Comparison of ENCODE assay signal across 9 cellular contexts in the genomic region with DNA sequence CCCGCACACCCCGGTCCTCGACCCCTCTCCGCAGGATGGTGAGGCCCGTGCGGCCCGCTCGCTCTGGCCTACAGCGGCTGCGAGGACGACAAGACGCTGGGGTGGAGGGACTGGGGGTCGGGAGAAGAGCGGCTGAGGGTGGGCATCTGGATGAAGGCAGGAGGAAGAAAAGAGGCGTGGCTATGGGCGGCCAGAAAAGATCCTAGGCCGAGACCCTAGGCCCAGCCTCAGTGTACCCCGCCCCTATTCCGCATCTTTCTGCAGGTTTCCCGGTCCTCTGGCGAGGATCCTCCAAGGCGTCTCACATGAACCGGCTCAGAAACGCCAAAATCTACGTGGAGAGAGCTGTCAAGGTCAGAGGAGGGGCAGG. TPM values are rescaled to one million over a fixed set of nuclear protein-coding genes. Genes with fewer than 3 reads are reported as not detected.
DNase-seq lines count a peak whose midpoint lies in the region; ATAC-seq and TF ChIP-seq lines count a peak whose summit lies in the region.
"Had no signal": no experiment of that assay in that cellular context is flagged by ENCODE, and none has a peak within 500 bp of the region (broad histone marks: within the 10 kb centered on the region; RNA-seq: fewer than 3 reads in every experiment).

No MANE protein-coding gene starts in this region.

- CTCF ChIA-PET in activated CD4-positive, alpha-beta T cell treated with anti-CD3 and anti-CD28 coated beads, Interleukin-2, amount 10 ng/mL, durations not matched to agents 7 days and 5 days (lab: Charles Lee): interaction anchor here (1.0 kb wide), 1 partner anchor 95 kb away, joined by 3 read pairs; no protein-coding TSS in a partner anchor

- 13% methylated on average over 25 of the region's 25 CpGs for WGBS in thymus

- H3K36me3 ChIP-seq in left lung (peaks cover 0 to 49% of the 10 kb centered on the region in 2 donors), thymus (ENCODE audit: control insufficient read depth, insufficient read depth) (peaks cover 25% of the 10 kb centered on the region)

- POLR2A ChIA-PET in activated CD4-positive, alpha-beta T cell treated with anti-CD3 and anti-CD28 coated beads, Interleukin-2, amount 10 ng/mL, durations not matched to agents 7 days and 5 days (lab: Charles Lee): interaction anchor here (0.6 kb wide), 1 partner anchor 216 kb away, joined by 3 read pairs; a partner anchor contains a TSS

- peak overlapping the region; percentile 62 for H3K27ac Mint-ChIP-seq in activated CD4-positive, alpha-beta T cell treated with anti-CD3 and anti-CD28 coated beads, Interleukin-2, amount 10 ng/mL, durations not matched to agents 7 days and 5 days
- peak overlapping the region; percentile 50 to 82 (median 64) for H3K27ac Mint-ChIP-seq in brain

- peaks cover 40% of the 10 kb centered on the region for H3K36me3 Mint-ChIP-seq in activated CD4-positive, alpha-beta T cell treated with anti-CD3 and anti-CD28 coated beads, Interleukin-2, amount 10 ng/mL, durations not matched to agents 7 days and 5 days (ENCODE audit: low read depth)
- H3K36me3 Mint-ChIP-seq in brain: peaks cover 23% of the 10 kb centered on the region

- no peaks in the 10 kb centered on the region for H3K27me3 Mint-ChIP-seq in activated CD4-positive, alpha-beta T cell treated with anti-CD3 and anti-CD28 coated beads, Interleukin-2, amount 10 ng/mL, durations not matched to agents 7 days and 5 days
- H3K27me3 Mint-ChIP-seq in brain: no peaks in the 10 kb centered on the region

- peak; percentile 3 for ATAC-seq in left lung

- H3K4me3 Mint-ChIP-seq in activated CD4-positive, alpha-beta T cell treated with anti-CD3 and anti-CD28 coated beads, Interleukin-2, amount 10 ng/mL, durations not matched to agents 7 days and 5 days: peak overlapping the region; percentile 40
- peak overlapping the region; percentile 66 to 81 (median 69) for H3K4me3 Mint-ChIP-seq in brain

- H3K4me1 ChIP-seq in left lung: peaks cover 0 to 23% of the 10 kb centered on the region in 2 donors
- peaks cover 2% of the 10 kb centered on the region for H3K4me1 ChIP-seq in thymus (ENCODE audit: control insufficient read depth, insufficient read depth, low read length)

- H3K4me3 ChIP-seq in left lung (peak overlapping the region; percentile 66 to 72), thymus (ENCODE audit: low read length) (peak overlapping the region; percentile 73)

- H3K27me3 ChIP-seq in left lung (no peaks in the 10 kb centered on the region), thymus (ENCODE audit: control insufficient read depth, insufficient read depth) (no peaks in the 10 kb centered on the region)

- H3K9me3 Mint-ChIP-seq in activated CD4-positive, alpha-beta T cell treated with anti-CD3 and anti-CD28 coated beads, Interleukin-2, amount 10 ng/mL, durations not matched to agents 7 days and 5 days: no peaks in the 10 kb centered on the region
- no peaks in the 10 kb centered on the region for H3K9me3 Mint-ChIP-seq in brain

- H3K27ac ChIP-seq in left lung (peak overlapping the region; percentile 96 to 97), thymus (ENCODE audit: low read depth) (peak overlapping the region; percentile 93)

- H3K4me1 Mint-ChIP-seq in activated CD4-positive, alpha-beta T cell treated with anti-CD3 and anti-CD28 coated beads, Interleukin-2, amount 10 ng/mL, durations not matched to agents 7 days and 5 days: peaks cover 47% of the 10 kb centered on the region
- peaks cover 45% of the 10 kb centered on the region for H3K4me1 Mint-ChIP-seq in brain

- H3K9me3 ChIP-seq in left lung (no peaks in the 10 kb centered on the region), thymus (ENCODE audit: control insufficient read depth) (no peaks in the 10 kb centered on the region)

- no peak for DNase-seq in activated CD4-positive, alpha-beta T cell treated with anti-CD3 and anti-CD28 coated beads, Interleukin-2, amount 10 ng/mL, durations not matched to agents 7 days and 5 days
- no peak for DNase-seq in activated CD4-positive, alpha-beta T cell treated with anti-CD3 and anti-CD28 coated beads for 4 hours
- DNase-seq in left lung (no peak), NCI-H345 treated with DMSO at 0.1 percent for 48 hours (lab: John Stamatoyannopoulos, UW; ENCODE audit: unreplicated experiment) (no peak), NCI-H2029 (lab: John Stamatoyannopoulos, UW) (no peak), NCI-H2171 treated with DMSO at 0.1 percent for 48 hours (lab: John Stamatoyannopoulos, UW) (no peak)
- DNase-seq: DND-41 had no signal

- intact Hi-C loops in left lung (cut with DNase I): no loop called here

- TF ChIP-seq CTCF in brain (conservative IDR thresholded peaks at IDR 0.05): no peak
- no peak for TF ChIP-seq CTCF in left lung (IDR thresholded peaks at IDR 0.05)

RNA-seq across cellular contexts. Expression of a gene that starts 0.3 kb away (rescaled TPM):
- 10 to 100 TPM; 51.1 to 55.3 TPM for total RNA-seq in activated CD4-positive, alpha-beta T cell treated with anti-CD3 and anti-CD28 coated beads, Interleukin-2, amount 10 ng/mL, durations not matched to agents 7 days and 5 days
- 4.8 TPM for polyA plus RNA-seq in brain (ENCODE audit: insufficient read depth, low read depth, low replicate concordance)
- total RNA-seq in left lung: 10 to 100 TPM; 30.5 to 33.9 TPM
- 84.0 TPM for polyA plus RNA-seq in thymus

RNA-seq across cellular contexts. Expression of a gene that starts 17.5 kb away (rescaled TPM):
- 100 to 1,000 TPM; 258 to 299 TPM for total RNA-seq in activated CD4-positive, alpha-beta T cell treated with anti-CD3 and anti-CD28 coated beads, Interleukin-2, amount 10 ng/mL, durations not matched to agents 7 days and 5 days
- 113 TPM for polyA plus RNA-seq in brain (ENCODE audit: insufficient read depth, low read depth, low replicate concordance)
- 100 to 1,000 TPM; 148 to 193 TPM for total RNA-seq in left lung
- polyA plus RNA-seq in thymus: 106 TPM

RNA-seq across cellular contexts. Expression of a gene that starts 18.1 kb away (rescaled TPM):
- 10 to 100 TPM; 77.6 to 82.3 TPM for total RNA-seq in activated CD4-positive, alpha-beta T cell treated with anti-CD3 and anti-CD28 coated beads, Interleukin-2, amount 10 ng/mL, durations not matched to agents 7 days and 5 days
- polyA plus RNA-seq in brain (ENCODE audit: insufficient read depth, low read depth, low replicate concordance) (83.6 TPM), thymus (47.6 TPM)
- total RNA-seq in left lung: 10 to 100 TPM; 50.0 to 59.2 TPM

RNA-seq across cellular contexts. Expression of a gene that starts 33.5 kb away (rescaled TPM):
- 10 to 100 TPM; 49.8 to 49.9 TPM for total RNA-seq in activated CD4-positive, alpha-beta T cell treated with anti-CD3 and anti-CD28 coated beads, Interleukin-2, amount 10 ng/mL, durations not matched to agents 7 days and 5 days
- polyA plus RNA-seq in brain (ENCODE audit: insufficient read depth, low read depth, low replicate concordance): 23.9 TPM
- 10 to 100 TPM; 29.6 to 35.3 TPM for total RNA-seq in left lung
- 25.5 TPM for polyA plus RNA-seq in thymus

RNA-seq across cellular contexts. Expression of a gene that starts 40.6 kb away (rescaled TPM):
- total RNA-seq in activated CD4-positive, alpha-beta T cell treated with anti-CD3 and anti-CD28 coated beads, Interleukin-2, amount 10 ng/mL, durations not matched to agents 7 days and 5 days: 10 to 100 TPM; 18.8 to 19.0 TPM
- polyA plus RNA-seq in brain (ENCODE audit: insufficient read depth, low read depth, low replicate concordance): 23.8 TPM
- total RNA-seq in left lung: 10 to 100 TPM; 29.1 to 37.5 TPM
- 11.9 TPM for polyA plus RNA-seq in thymus
